In the genomic region with DNA sequence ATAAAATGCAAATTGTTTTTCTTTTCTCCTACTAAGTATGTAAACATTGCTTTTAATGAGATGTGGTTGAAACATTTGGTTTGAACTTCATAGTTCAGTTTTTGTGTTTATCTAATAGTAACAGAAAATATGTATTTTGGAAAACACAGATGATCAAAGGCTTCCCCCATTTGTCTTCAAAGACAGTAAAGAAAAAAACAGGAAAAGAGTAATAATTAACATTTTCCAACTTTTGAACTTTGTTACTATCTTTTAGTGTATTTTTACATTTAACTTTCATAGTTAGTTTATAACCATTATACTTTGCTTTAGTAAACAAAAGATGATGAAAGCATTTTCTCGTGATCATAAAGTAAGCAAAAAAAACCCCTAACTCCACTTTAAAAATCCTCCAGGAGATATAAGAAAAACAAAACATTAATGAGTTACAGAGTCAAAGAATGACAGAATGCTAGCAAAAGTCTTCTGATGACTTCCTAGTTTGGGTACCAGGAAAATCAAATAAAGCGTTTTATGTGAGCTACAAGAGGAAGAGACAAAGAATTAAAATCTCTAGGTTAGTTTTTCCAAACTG, we compare ENCODE assay signal across 1 cellular context.
A peak's percentile ranks its signal among the peaks of the same experiment; 100 is the strongest.
TF ChIP-seq lines count a peak whose summit lies in the region.

No MANE protein-coding gene starts in this region.

TF ChIP-seq in HepG2, 621 proteins besides CTCF, POLR2A, EP300 and RAD21 (continued from another document and continues in another):
- TF ChIP-seq ZNF142 (CRISPR knock-in tag; IDR thresholded peaks at IDR 0.05) (no peak), KDM5A (IDR thresholded peaks at IDR 0.05; ENCODE audit: borderline replicate concordance, low read length) (no peak), ZSCAN22 (CRISPR knock-in tag; IDR thresholded peaks at IDR 0.05) (no peak), ZBTB40 (IDR thresholded peaks at IDR 0.05) (no peak), ZBTB40 (CRISPR knock-in tag; IDR thresholded peaks at IDR 0.05) (no peak), ISL2 (CRISPR knock-in tag; IDR thresholded peaks at IDR 0.05) (0 out of 2 replicates have a peak, but pooled peaks have one; percentile 64), MIXL1 (CRISPR knock-in tag; IDR thresholded peaks at IDR 0.05) (peak; percentile 48; the same call in 1 of the 2 replicates), RARA (CRISPR knock-in tag; IDR thresholded peaks at IDR 0.05) (peak; percentile 70; the same call in 1 of the 2 replicates), TBX2 (CRISPR knock-in tag; IDR thresholded peaks at IDR 0.05; ENCODE audit: borderline replicate concordance) (no peak), DNMT3B (CRISPR knock-in tag; conservative IDR thresholded peaks at IDR 0.05) (no peak), ARID5B (CRISPR knock-in tag; IDR thresholded peaks at IDR 0.05) (peak; percentile 55), KDM1A (CRISPR knock-in tag; IDR thresholded peaks at IDR 0.05) (no peak), KLF16 (CRISPR knock-in tag; IDR thresholded peaks at IDR 0.05) (no peak), AGO1 (IDR thresholded peaks at IDR 0.05; ENCODE audit: low read depth, low read length, poor library complexity, severe bottlenecking) (no peak), ZBTB7B (CRISPR knock-in tag; IDR thresholded peaks at IDR 0.05) (no peak), MAFF (IDR thresholded peaks at IDR 0.05; ENCODE audit: low read depth, low read length) (0 out of 2 replicates have a peak, but pooled peaks have one; percentile 27), ZNF362 (CRISPR knock-in tag; IDR thresholded peaks at IDR 0.05; ENCODE audit: borderline replicate concordance) (peak; percentile 52; the same call in 1 of the 2 replicates), USF2 (IDR thresholded peaks at IDR 0.05; ENCODE audit: low read depth, low read length) (no peak), USF2 (CRISPR knock-in tag; IDR thresholded peaks at IDR 0.05; ENCODE audit: borderline replicate concordance) (no peak), FOXP1 (IDR thresholded peaks at IDR 0.05) (no peak), FOXP1 (CRISPR knock-in tag; IDR thresholded peaks at IDR 0.05) (peak; percentile 92), SOX5 (CRISPR knock-in tag; IDR thresholded peaks at IDR 0.05; ENCODE audit: borderline replicate concordance) (peak; percentile 62; the same call in 1 of the 2 replicates)
- TF ChIP-seq, protein P1, sequence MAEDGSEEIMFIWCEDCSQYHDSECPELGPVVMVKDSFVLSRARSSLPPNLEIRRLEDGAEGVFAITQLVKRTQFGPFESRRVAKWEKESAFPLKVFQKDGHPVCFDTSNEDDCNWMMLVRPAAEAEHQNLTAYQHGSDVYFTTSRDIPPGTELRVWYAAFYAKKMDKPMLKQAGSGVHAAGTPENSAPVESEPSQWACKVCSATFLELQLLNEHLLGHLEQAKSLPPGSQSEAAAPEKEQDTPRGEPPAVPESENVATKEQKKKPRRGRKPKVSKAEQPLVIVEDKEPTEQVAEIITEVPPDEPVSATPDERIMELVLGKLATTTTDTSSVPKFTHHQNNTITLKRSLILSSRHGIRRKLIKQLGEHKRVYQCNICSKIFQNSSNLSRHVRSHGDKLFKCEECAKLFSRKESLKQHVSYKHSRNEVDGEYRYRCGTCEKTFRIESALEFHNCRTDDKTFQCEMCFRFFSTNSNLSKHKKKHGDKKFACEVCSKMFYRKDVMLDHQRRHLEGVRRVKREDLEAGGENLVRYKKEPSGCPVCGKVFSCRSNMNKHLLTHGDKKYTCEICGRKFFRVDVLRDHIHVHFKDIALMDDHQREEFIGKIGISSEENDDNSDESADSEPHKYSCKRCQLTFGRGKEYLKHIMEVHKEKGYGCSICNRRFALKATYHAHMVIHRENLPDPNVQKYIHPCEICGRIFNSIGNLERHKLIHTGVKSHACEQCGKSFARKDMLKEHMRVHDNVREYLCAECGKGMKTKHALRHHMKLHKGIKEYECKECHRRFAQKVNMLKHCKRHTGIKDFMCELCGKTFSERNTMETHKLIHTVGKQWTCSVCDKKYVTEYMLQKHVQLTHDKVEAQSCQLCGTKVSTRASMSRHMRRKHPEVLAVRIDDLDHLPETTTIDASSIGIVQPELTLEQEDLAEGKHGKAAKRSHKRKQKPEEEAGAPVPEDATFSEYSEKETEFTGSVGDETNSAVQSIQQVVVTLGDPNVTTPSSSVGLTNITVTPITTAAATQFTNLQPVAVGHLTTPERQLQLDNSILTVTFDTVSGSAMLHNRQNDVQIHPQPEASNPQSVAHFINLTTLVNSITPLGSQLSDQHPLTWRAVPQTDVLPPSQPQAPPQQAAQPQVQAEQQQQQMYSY (CRISPR knock-in tag; IDR thresholded peaks at IDR 0.05), result no peak
